Comparison of ENCODE assay signal across 8 cellular contexts in the genomic region with DNA sequence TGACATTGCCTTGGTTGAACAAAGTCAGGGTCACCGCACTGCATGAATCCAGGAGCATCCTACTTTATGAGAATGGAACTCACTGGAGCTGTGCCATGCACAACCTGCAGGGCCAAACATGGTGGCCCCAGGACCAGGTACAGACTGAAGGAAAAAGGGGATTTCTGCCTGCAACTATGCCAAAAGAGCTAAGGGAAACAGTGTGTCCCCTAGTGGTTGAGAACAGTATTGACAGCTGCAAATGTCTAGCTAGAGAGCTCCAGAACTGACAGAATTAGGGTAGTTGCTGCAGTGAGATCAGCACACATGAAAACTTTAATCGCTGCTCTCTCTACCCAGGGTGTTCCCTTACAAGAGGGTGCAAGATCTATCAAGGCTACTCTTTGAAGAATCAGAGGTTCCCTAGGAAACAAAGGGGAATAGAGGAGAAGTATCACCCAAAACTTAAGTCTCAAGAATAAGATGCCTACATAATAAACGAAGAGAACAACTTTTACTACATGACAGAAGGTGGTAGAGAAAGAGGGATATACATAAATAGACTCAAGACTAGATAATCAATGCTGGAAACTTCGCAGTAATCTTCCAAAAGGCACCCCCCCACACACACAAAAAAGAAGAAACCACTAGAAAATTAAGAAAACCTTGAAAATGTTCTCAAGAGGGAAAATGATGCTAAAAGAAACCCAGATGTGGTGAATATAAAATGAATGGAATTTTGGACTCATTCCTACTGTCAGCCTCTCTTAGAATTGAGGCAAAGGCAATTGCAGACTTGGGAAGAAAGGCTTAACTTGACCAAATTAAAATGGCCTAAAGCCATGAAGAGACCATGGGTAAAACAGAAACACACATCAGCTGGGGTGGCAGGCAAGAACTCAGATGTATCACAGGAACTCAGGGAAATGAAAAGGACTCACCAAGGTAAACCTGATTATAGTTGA. TPM values are rescaled to one million over a fixed set of nuclear protein-coding genes. Genes with fewer than 3 reads are reported as not detected.
DNase-seq lines count a peak whose midpoint lies in the region; ATAC-seq and TF ChIP-seq lines count a peak whose summit lies in the region.

No MANE protein-coding gene starts in this region.

- 82% methylated on average over 4 of the region's 4 CpGs for WGBS in prostate gland

- no peak overlapping the region for H3K27ac ChIP-seq in prostate gland
- H3K27ac ChIP-seq in right atrium auricular region, result no peak overlapping the region

- H3K27me3 ChIP-seq in prostate gland (replicated peaks; ENCODE audit: insufficient read depth) (no peaks in the 10 kb centered on the region), right atrium auricular region (no peaks in the 10 kb centered on the region)

- DNase-seq in A172 (ENCODE audit: low spot score) (peak; percentile 53), ELR (ENCODE audit: low read depth) (peak; percentile 63), SK-N-DZ (ENCODE audit: low spot score) (peak; percentile 54), fibroblast of gingiva (ENCODE audit: low read depth) (peak; percentile 63), prostate gland (ENCODE audit: low spot score) (no peak), right atrium auricular region (ENCODE audit: low spot score) (no peak)

- TF ChIP-seq RAD21 in Ishikawa (IDR thresholded peaks at IDR 0.05; ENCODE audit: low read depth), result peak; percentile 60

- TF ChIP-seq CTCF in prostate gland (IDR thresholded peaks at IDR 0.05) (peak in 3 of 4 experiments; percentile 31 to 53 (median 47)), right atrium auricular region (IDR thresholded peaks at IDR 0.05) (peak in 1 of 2 donors; percentile 68)

- H3K4me3 ChIP-seq in prostate gland, result no peak overlapping the region
- no peak overlapping the region for H3K4me3 ChIP-seq in right atrium auricular region

- no peak for TF ChIP-seq EP300 in Ishikawa (IDR thresholded peaks at IDR 0.05; ENCODE audit: borderline replicate concordance)

- no peak for ATAC-seq in HG03520 (IDR thresholded peaks at IDR 0.05; ENCODE audit: unreplicated experiment)

- H3K9me3 ChIP-seq in prostate gland (no peaks in the 10 kb centered on the region), right atrium auricular region (no peaks in the 10 kb centered on the region)

- H3K4me1 ChIP-seq in prostate gland (replicated peaks), result no peaks in the 10 kb centered on the region
- H3K4me1 ChIP-seq in right atrium auricular region, result peaks cover 0 to 17% of the 10 kb centered on the region in 2 donors

- no peak for TF ChIP-seq POLR2A in prostate gland (IDR thresholded peaks at IDR 0.05)

- intact Hi-C loops in prostate gland (cut with DNase I), result no loop called here

- H3K36me3 ChIP-seq in prostate gland (no peaks in the 10 kb centered on the region), right atrium auricular region (no peaks in the 10 kb centered on the region)

TF ChIP-seq in Ishikawa, 13 proteins besides CTCF, POLR2A, EP300 and RAD21:
- no peak for TF ChIP-seq EGR1 (IDR thresholded peaks at IDR 0.05)
- no peak for TF ChIP-seq NFIC (IDR thresholded peaks at IDR 0.05)
- no peak for TF ChIP-seq CEBPB (IDR thresholded peaks at IDR 0.05)
- TF ChIP-seq, protein P1, sequence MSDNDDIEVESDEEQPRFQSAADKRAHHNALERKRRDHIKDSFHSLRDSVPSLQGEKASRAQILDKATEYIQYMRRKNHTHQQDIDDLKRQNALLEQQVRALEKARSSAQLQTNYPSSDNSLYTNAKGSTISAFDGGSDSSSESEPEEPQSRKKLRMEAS (IDR thresholded peaks at IDR 0.05), result no peak
- TF ChIP-seq, protein P2, sequence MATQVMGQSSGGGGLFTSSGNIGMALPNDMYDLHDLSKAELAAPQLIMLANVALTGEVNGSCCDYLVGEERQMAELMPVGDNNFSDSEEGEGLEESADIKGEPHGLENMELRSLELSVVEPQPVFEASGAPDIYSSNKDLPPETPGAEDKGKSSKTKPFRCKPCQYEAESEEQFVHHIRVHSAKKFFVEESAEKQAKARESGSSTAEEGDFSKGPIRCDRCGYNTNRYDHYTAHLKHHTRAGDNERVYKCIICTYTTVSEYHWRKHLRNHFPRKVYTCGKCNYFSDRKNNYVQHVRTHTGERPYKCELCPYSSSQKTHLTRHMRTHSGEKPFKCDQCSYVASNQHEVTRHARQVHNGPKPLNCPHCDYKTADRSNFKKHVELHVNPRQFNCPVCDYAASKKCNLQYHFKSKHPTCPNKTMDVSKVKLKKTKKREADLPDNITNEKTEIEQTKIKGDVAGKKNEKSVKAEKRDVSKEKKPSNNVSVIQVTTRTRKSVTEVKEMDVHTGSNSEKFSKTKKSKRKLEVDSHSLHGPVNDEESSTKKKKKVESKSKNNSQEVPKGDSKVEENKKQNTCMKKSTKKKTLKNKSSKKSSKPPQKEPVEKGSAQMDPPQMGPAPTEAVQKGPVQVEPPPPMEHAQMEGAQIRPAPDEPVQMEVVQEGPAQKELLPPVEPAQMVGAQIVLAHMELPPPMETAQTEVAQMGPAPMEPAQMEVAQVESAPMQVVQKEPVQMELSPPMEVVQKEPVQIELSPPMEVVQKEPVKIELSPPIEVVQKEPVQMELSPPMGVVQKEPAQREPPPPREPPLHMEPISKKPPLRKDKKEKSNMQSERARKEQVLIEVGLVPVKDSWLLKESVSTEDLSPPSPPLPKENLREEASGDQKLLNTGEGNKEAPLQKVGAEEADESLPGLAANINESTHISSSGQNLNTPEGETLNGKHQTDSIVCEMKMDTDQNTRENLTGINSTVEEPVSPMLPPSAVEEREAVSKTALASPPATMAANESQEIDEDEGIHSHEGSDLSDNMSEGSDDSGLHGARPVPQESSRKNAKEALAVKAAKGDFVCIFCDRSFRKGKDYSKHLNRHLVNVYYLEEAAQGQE (IDR thresholded peaks at IDR 0.05; ENCODE audit: low read depth), result no peak
- no peak for TF ChIP-seq FOXM1 (IDR thresholded peaks at IDR 0.05; ENCODE audit: borderline replicate concordance, low read depth)
- no peak for TF ChIP-seq TEAD4 (IDR thresholded peaks at IDR 0.05)
- TF ChIP-seq, protein P3, sequence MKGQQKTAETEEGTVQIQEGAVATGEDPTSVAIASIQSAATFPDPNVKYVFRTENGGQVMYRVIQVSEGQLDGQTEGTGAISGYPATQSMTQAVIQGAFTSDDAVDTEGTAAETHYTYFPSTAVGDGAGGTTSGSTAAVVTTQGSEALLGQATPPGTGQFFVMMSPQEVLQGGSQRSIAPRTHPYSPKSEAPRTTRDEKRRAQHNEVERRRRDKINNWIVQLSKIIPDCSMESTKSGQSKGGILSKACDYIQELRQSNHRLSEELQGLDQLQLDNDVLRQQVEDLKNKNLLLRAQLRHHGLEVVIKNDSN (IDR thresholded peaks at IDR 0.05), result no peak
- no peak for TF ChIP-seq ZBTB7A (IDR thresholded peaks at IDR 0.05; ENCODE audit: low read depth)
TF ChIP-seq in Ishikawa: peak in this region for 0.

RNA-seq across cellular contexts. Expression of a gene that starts 43.7 kb away (rescaled TPM):
- total RNA-seq in A172 (2014; rRNA removed; shearing (Covaris generic)), result 0.03 TPM in 1 of 2 replicates, not detected in the other
- 0.03 and 0.20 TPM in 2 replicates for polyA plus RNA-seq in SK-N-DZ (2014; cell fraction: cytosol; rRNA removed)
- 0.15 TPM in 1 of 2 replicates, not detected in the other for polyA plus RNA-seq in SK-N-DZ (2014; cell fraction: nucleus; rRNA removed)
- total RNA-seq in prostate gland (1 to 10 TPM; 3.2 to 9.6 TPM), right atrium auricular region (not detected)

RNA-seq across cellular contexts. Expression of a gene that starts 56.2 kb away (rescaled TPM):
- 20.9 and 22.2 TPM in 2 replicates for total RNA-seq in A172 (2014; rRNA removed; shearing (Covaris generic))
- polyA plus RNA-seq in SK-N-DZ (2014; cell fraction: cytosol; rRNA removed), result 33.1 and 34.2 TPM in 2 replicates
- polyA plus RNA-seq in SK-N-DZ (2014; cell fraction: nucleus; rRNA removed), result 13.9 and 14.7 TPM in 2 replicates
- total RNA-seq in prostate gland (10 to 100 TPM; 15.2 to 16.9 TPM), right atrium auricular region (1 to 10 TPM; 8.3 to 8.4 TPM)

Comparison
In these comparisons a context has a peak if more than half of its experiments do, and no peak if none do; other contexts are left out.
1. DNase-seq: peak in A172 (single experiment), ELR (single experiment), SK-N-DZ (single experiment) and fibroblast of gingiva (single experiment); none in prostate gland (single experiment) and right atrium auricular region (single experiment).